ENCODE assay signal across 28 cellular contexts in genomic region chr14:68602507-68602906, GRCh38.
DNase-seq lines count a peak whose midpoint lies in the region; ATAC-seq, FAIRE-seq and TF ChIP-seq lines count a peak whose summit lies in the region.
"Had no signal": no experiment of that assay in that cellular context is flagged by ENCODE, and none has a peak within 500 bp of the region (broad histone marks: within the 10 kb centered on the region; RNA-seq: fewer than 3 reads in every experiment).

No MANE protein-coding gene starts in this region.

- no peak for TF ChIP-seq CTCF in IMR-90 (conservative IDR thresholded peaks at IDR 0.05; ENCODE audit: low read depth, low read length)
- TF ChIP-seq CTCF in K562 (IDR thresholded peaks at IDR 0.05 in 2 of 3, conservative IDR thresholded peaks at IDR 0.05 in 1 of 3; ENCODE audit: insufficient read depth in 2 of 3, low read depth in 1 of 3, low read length in 3 of 3), result no peak
- TF ChIP-seq CTCF in WTC11 (IDR thresholded peaks at IDR 0.05), result no peak

- H2BK120ac ChIP-seq in IMR-90 (ENCODE audit: low read depth, low read length) (no peak overlapping the region), trophoblast cell (ENCODE audit: insufficient read depth, low read length, poor library complexity) (no peak overlapping the region)

- peaks cover 39% of the 10 kb centered on the region for H3K4me1 Mint-ChIP-seq in WTC11
- H3K4me1 Mint-ChIP-seq: CD8-positive, alpha-beta memory T cell had no signal

- no peak for TF ChIP-seq RAD21 in IMR-90 (IDR thresholded peaks at IDR 0.05; ENCODE audit: low read length)
- TF ChIP-seq RAD21 in K562 (CRISPR knock-in tag; conservative IDR thresholded peaks at IDR 0.05 in 1 of 2, IDR thresholded peaks at IDR 0.05 in 1 of 2), result no peak

- peak overlapping the region; percentile 47 for H2BK12ac ChIP-seq in trophoblast cell (ENCODE audit: low read length)

- in situ Hi-C loops in IMR-90 (cut with MboI; ENCODE audit: low sequenced_read_pairs) (no loop called here), K562 (cut with MboI) (no loop called here)

- H3K9me1 ChIP-seq in IMR-90 (ENCODE audit: insufficient read depth, low read length), result peaks cover 26% of the 10 kb centered on the region
- no peaks in the 10 kb centered on the region for H3K9me1 ChIP-seq in K562 (ENCODE audit: control insufficient read depth, insufficient read depth, low read length)

- H2AK9ac ChIP-seq in IMR-90 (replicated peaks; ENCODE audit: low read depth, low read length, poor library complexity), result no peak overlapping the region

- no peak overlapping the region for H4K5ac ChIP-seq in IMR-90 (ENCODE audit: low read depth, low read length)

- H3K4ac ChIP-seq in IMR-90 (ENCODE audit: low read depth, low read length), result no peak overlapping the region
- H3K4ac ChIP-seq in trophoblast cell (ENCODE audit: low read depth, low read length), result no peak overlapping the region

- 0 out of 2 replicates have a peak, but pooled peaks cover 6% of the 10 kb centered on the region for H3K9me3 Mint-ChIP-seq in WTC11

- POLR2A ChIA-PET in IMR-90 (lab: Charles Lee; ENCODE audit: unreplicated experiment), result interaction anchor here (0.6 kb wide), 1 partner anchor 356 kb away, joined by 3 read pairs; no protein-coding TSS in a partner anchor
- POLR2A ChIA-PET in K562 (lab: Yijun Ruan, JAX), result no interaction called here
- POLR2A ChIA-PET in WTC11 (lab: Charles Lee), result no interaction called here

- H3K36me3 Mint-ChIP-seq in WTC11, result no peaks in the 10 kb centered on the region

- ATAC-seq in IMR-90 (ENCODE audit: low read depth) (no peak), K562 (no peak), WTC11 (no peak)
- no peak for ATAC-seq in stimulated activated naive CD8-positive, alpha-beta T cell treated with anti-CD3 and anti-CD28 coated beads, Interleukin-15, Interleukin-2, amounts not matched to agents 100 U/mL and 50 U/mL, for 24 hours
- ATAC-seq: GM12878 had no signal

- H3K9ac ChIP-seq in IMR-90 (ENCODE audit: low read depth, low read length) (no peak overlapping the region), K562 (ENCODE audit: insufficient read depth in 1 of 2, low read depth in 2 of 2, low read length in 2 of 2) (no peak overlapping the region), trophoblast cell (ENCODE audit: low read length) (no peak overlapping the region)
- H3K9ac ChIP-seq: BLaER1 had no signal

- CTCF ChIA-PET in IMR-90 (lab: Yijun Ruan, JAX), result interaction anchor here (0.5 kb wide), 1 partner anchor 15 kb away, joined by 5 read pairs; no protein-coding TSS in a partner anchor
- CTCF ChIA-PET in K562 (lab: Yijun Ruan, JAX; ENCODE audit: low intra/inter-chr PET ratio), result no interaction called here
- CTCF ChIA-PET in WTC11 (lab: Charles Lee), result interaction anchor here (1.3 kb wide), 1 partner anchor 242 kb away, joined by 4 read pairs; no protein-coding TSS in a partner anchor

- DNase-seq in IMR-90 (no peak), K562 (ENCODE audit: extremely low read depth in 1 of 4, low spot score in 3 of 4) (no peak), trophoblast cell (no peak), occipital lobe (lab: John Stamatoyannopoulos, UW) (no peak), WTC11 (ENCODE audit: low spot score) (no peak), T-helper 2 cell (no peak)
- no peak for DNase-seq in stimulated activated naive CD8-positive, alpha-beta T cell treated with anti-CD3 and anti-CD28 coated beads, Interleukin-15, Interleukin-2, amounts not matched to agents 100 U/mL and 50 U/mL, for 24 hours
- DNase-seq: 8988T; ACHN; BE2C; C1 segment of cervical spinal cord; CD4-positive, alpha-beta memory T cell; CD4-positive, CD25-positive, alpha-beta regulatory T cell; CD8-positive, alpha-beta memory T cell; COR-L47; DMS 273 treated with DMSO at 0.1 percent for 48 hours; DMS153; DMS53; DMS79; DND-41; EL; GDM1 had no signal

- no peak overlapping the region for H3K4me3 Mint-ChIP-seq in WTC11
- H3K4me3 Mint-ChIP-seq: CD14-positive monocyte; CD4-positive, alpha-beta memory T cell; CD4-positive, CD25-positive, alpha-beta regulatory T cell; CD8-positive, alpha-beta memory T cell had no signal

- no TSS peak for BruUV-seq in IMR-90 (replicated peaks; lab: Mats Ljungman, UMichigan)
- BruUV-seq in K562 (replicated peaks; lab: Mats Ljungman, UMichigan), result no TSS peak

- WGBS in IMR-90 (ENCODE audit: extremely low coverage in 2 of 2, insufficient read length in 1 of 2), 2 experiments, result 100% methylated on average over 2 of the region's 5 CpGs; no CpG with 5 or more reads in 1 of the 2 experiments
- WGBS in K562 (ENCODE audit: insufficient coverage, low coverage, missing lambda C conversion rate), result 23% methylated on average over 5 of the region's 5 CpGs
- WGBS in trophoblast cell (ENCODE audit: extremely low coverage, insufficient coverage, insufficient read length), result no CpG with 5 or more reads among the region's 5 CpGs

- H3K27me3 ChIP-seq in IMR-90 (ENCODE audit: control insufficient read depth, insufficient read depth, low read length) (no peaks in the 10 kb centered on the region), K562 (ENCODE audit: control insufficient read depth in 2 of 2, insufficient read depth in 2 of 2, low read length in 2 of 2) (no peaks in the 10 kb centered on the region), trophoblast cell (ENCODE audit: insufficient read depth, low read length) (no peaks in the 10 kb centered on the region)
- H3K27me3 ChIP-seq: BE2C, BLaER1 had no signal

- H3K18ac ChIP-seq in IMR-90 (ENCODE audit: low read depth, low read length) (no peak overlapping the region), trophoblast cell (ENCODE audit: low read length) (no peak overlapping the region)

- H2BK20ac ChIP-seq in IMR-90 (ENCODE audit: low read depth, low read length), result no peak overlapping the region

- no peak overlapping the region for H4K12ac ChIP-seq in trophoblast cell (ENCODE audit: low read depth, low read length)

- no peak overlapping the region for H3K23ac ChIP-seq in IMR-90 (ENCODE audit: low read depth, low read length)
- H3K23ac ChIP-seq in trophoblast cell (ENCODE audit: low read length), result no peak overlapping the region

- H3K4me1 ChIP-seq in IMR-90 (ENCODE audit: control insufficient read depth, insufficient read depth, low read length) (peaks cover 30% of the 10 kb centered on the region), K562 (replicated peaks in 1 of 2; ENCODE audit: control insufficient read depth in 2 of 2, insufficient read depth in 2 of 2, low read length in 2 of 2) (no peaks in the 10 kb centered on the region; a peak in 1 of 5 replicates), trophoblast cell (ENCODE audit: control insufficient read depth in 1 of 2, insufficient read depth in 2 of 2, low read length in 2 of 2) (peaks cover 21 to 28% of the 10 kb centered on the region in 2 experiments)
- H3K4me1 ChIP-seq: BE2C had no signal

- H3K4me3 ChIP-seq in IMR-90 (ENCODE audit: insufficient read depth, low read depth, low read length) (no peak overlapping the region), K562 (no peak overlapping the region), trophoblast cell (ENCODE audit: low read depth, low read length) (no peak overlapping the region)
- H3K4me3 ChIP-seq: BLaER1, GM12878 had no signal

- TF ChIP-seq POLR2A in IMR-90 (IDR thresholded peaks at IDR 0.05; ENCODE audit: low read depth, low read length), result no peak
- no peak for TF ChIP-seq POLR2A in K562 (conservative IDR thresholded peaks at IDR 0.05)

- H3K56ac ChIP-seq in IMR-90 (ENCODE audit: extremely low read depth, insufficient read depth, low read length), result no peak overlapping the region

- no peaks in the 10 kb centered on the region for H3K36me3 ChIP-seq in IMR-90 (ENCODE audit: control insufficient read depth, insufficient read depth, low read length)
- no peaks in the 10 kb centered on the region for H3K36me3 ChIP-seq in K562 (ENCODE audit: control insufficient read depth, insufficient read depth, low read length)
- peaks cover 0 to 3% of the 10 kb centered on the region in 2 experiments for H3K36me3 ChIP-seq in trophoblast cell (ENCODE audit: control insufficient read depth in 1 of 2, insufficient read depth in 2 of 2, low read length in 2 of 2)
- H3K36me3 ChIP-seq: BE2C had no signal

- no peak for FAIRE-seq in K562 (lab: Jason Lieb, UNC)
- FAIRE-seq: A204.1, GM12878, GM12892, GM18507 had no signal

- H3K79me1 ChIP-seq in IMR-90 (ENCODE audit: low read depth in 1 of 2, low read length in 2 of 2) (peaks cover 0 to 4% of the 10 kb centered on the region in 2 experiments; a peak in 1 of 4 replicates), trophoblast cell (ENCODE audit: low read length) (peaks cover 25% of the 10 kb centered on the region)

- H4K8ac ChIP-seq in IMR-90 (ENCODE audit: low read depth in 2 of 2, low read length in 2 of 2), result no peak overlapping the region
- H4K8ac ChIP-seq in trophoblast cell (ENCODE audit: low read depth, low read length), result no peak overlapping the region

- dilution Hi-C loops in IMR-90 (cut with HindIII; ENCODE audit: low sequenced_read_pairs, unreplicated experiment), result no loop called here

- no peak overlapping the region for H3K27ac Mint-ChIP-seq in WTC11
- H3K27ac Mint-ChIP-seq: CD4-positive, alpha-beta memory T cell had no signal

- H3K27me3 Mint-ChIP-seq in WTC11 (ENCODE audit: low read depth), result no peaks in the 10 kb centered on the region
- H3K27me3 Mint-ChIP-seq: CD4-positive, alpha-beta memory T cell; CD4-positive, CD25-positive, alpha-beta regulatory T cell; CD8-positive, alpha-beta memory T cell had no signal

- 0 out of 2 replicates have a peak overlapping the region, but pooled peaks have one; percentile 18 for H2AK5ac ChIP-seq in IMR-90 (ENCODE audit: low read depth, low read length)
- no peak overlapping the region for H2AK5ac ChIP-seq in trophoblast cell (ENCODE audit: low read length)

- H3K4me2 ChIP-seq in IMR-90 (ENCODE audit: low read depth, low read length) (no peak overlapping the region), K562 (ENCODE audit: insufficient read depth, low read length) (no peak overlapping the region), trophoblast cell (ENCODE audit: low read length) (no peak overlapping the region)
- H3K4me2 ChIP-seq: BLaER1 had no signal

- intact Hi-C loops in IMR-90 (cut with micrococcal nuclease) (no loop called here), K562 (cut with micrococcal nuclease) (no loop called here)

- H4K20me1 ChIP-seq in IMR-90 (ENCODE audit: insufficient read depth, low read length) (no peaks in the 10 kb centered on the region; the same call in 1 of the 2 replicates), K562 (replicated peaks; ENCODE audit: control insufficient read depth, insufficient read depth, low read length) (no peaks in the 10 kb centered on the region)
- H4K20me1 ChIP-seq: BLaER1 had no signal

- H3K9me3 ChIP-seq in IMR-90 (ENCODE audit: control insufficient read depth, insufficient read depth, low read length) (peaks cover 2% of the 10 kb centered on the region; the same call in 1 of the 2 replicates), K562 (replicated peaks; ENCODE audit: control insufficient read depth, insufficient read depth, low read depth, low read length) (no peaks in the 10 kb centered on the region), trophoblast cell (ENCODE audit: insufficient read depth, low read depth, low read length) (peaks cover 4% of the 10 kb centered on the region)
- H3K9me3 ChIP-seq: BE2C had no signal

- no peak overlapping the region for H3K27ac ChIP-seq in IMR-90 (ENCODE audit: insufficient read depth, low read length)
- no peak overlapping the region for H3K27ac ChIP-seq in K562 (ENCODE audit: extremely low read depth, low read depth, low read length)
- H3K27ac ChIP-seq in trophoblast cell (ENCODE audit: low read depth, low read length), result no peak overlapping the region
- H3K27ac ChIP-seq: BLaER1 had no signal

- H2AFZ ChIP-seq in IMR-90 (replicated peaks; ENCODE audit: low read length, poor library complexity), result no peak overlapping the region
- no peak overlapping the region for H2AFZ ChIP-seq in K562 (ENCODE audit: low read depth, low read length)
- no peak overlapping the region for H2AFZ ChIP-seq in trophoblast cell (ENCODE audit: insufficient read depth, low read length, poor library complexity)

- no peak for TF ChIP-seq EP300 in K562 (IDR thresholded peaks at IDR 0.05; ENCODE audit: low read length)

- H3K14ac ChIP-seq in IMR-90 (replicated peaks; ENCODE audit: low read depth, low read length) (no peak overlapping the region), trophoblast cell (ENCODE audit: low read length) (no peak overlapping the region)

- peak overlapping the region; percentile 57 for H2BK15ac ChIP-seq in IMR-90 (ENCODE audit: low read depth, low read length)

- H2BK5ac ChIP-seq in IMR-90 (ENCODE audit: low read depth, low read length, poor library complexity, severe bottlenecking) (no peak overlapping the region), trophoblast cell (ENCODE audit: low read depth, low read length, poor library complexity) (no peak overlapping the region)

- H4K91ac ChIP-seq in IMR-90 (ENCODE audit: insufficient read depth, low read depth, low read length), result no peak overlapping the region
- H4K91ac ChIP-seq in trophoblast cell (ENCODE audit: low read depth, low read length), result no peak overlapping the region

- H3K79me2 ChIP-seq in K562 (ENCODE audit: control insufficient read depth, insufficient read depth, low read length) (no peaks in the 10 kb centered on the region), trophoblast cell (ENCODE audit: control insufficient read depth, insufficient read depth, low read length, poor library complexity) (peaks cover 4% of the 10 kb centered on the region)
